1 cellular context compared by ENCODE assay signal in genomic region chr19:3162418-3163229, GRCh38.
A peak's percentile ranks its signal among the peaks of the same experiment; 100 is the strongest.
TF ChIP-seq lines count a peak whose summit lies in the region.

No MANE protein-coding gene starts in this region.

TF ChIP-seq in GM12878, 131 proteins besides CTCF, POLR2A, EP300 and RAD21:
- TF ChIP-seq USF1 (IDR thresholded peaks at IDR 0.05; ENCODE audit: borderline replicate concordance, extremely low read length, insufficient read depth, low read depth, low read length) = peak; percentile 54
- TF ChIP-seq RAD51 (IDR thresholded peaks at IDR 0.05) = peak; percentile 70; the same call in 1 of the 2 replicates
- TF ChIP-seq IKZF2 (IDR thresholded peaks at IDR 0.05) = no peak
